ENCODE assay signal across 1 cellular context in the genomic region with DNA sequence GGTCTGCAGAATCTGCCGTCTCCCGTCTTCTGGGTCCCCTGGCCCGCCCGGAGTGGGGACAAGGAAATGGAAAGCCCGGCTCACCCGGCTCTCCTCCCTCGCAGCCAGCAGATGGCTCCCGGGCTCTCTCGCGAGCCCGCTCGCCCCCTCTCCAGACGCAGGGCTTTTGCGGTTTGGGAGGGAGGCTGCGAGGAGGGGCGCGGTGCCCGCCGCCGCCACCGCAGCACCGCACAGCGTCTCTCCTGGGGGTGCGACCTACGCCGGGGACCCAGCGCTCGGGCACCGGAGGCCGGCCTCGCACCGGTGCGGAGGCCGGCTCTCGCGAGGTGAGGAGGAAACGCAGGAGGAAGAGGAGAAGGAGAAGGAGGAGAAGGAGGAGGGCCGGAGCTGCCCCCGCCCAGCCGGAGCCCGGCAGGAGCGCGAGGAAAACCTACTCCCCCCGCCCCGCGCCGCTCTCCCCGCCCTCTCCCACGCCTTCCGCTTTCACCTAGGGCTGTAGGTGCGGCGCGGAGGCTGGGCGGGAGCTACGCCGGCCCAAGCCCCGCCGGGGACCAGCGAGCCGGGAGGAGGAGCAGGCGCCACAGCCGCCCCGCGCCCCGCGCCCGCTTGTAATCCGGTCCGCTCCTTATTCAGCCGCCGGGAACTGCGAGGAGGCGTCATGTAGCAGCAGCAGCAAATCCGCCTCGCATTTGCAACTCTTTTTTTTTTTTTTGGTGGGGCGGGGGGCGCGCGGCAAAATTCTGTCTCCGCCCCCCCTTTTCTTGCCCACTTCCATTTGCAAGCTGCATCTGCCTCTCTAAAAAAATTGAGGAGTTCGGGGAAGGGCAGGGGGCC.
TF ChIP-seq lines count a peak whose summit lies in the region.

A gene (plus strand): TSS at position 461 of the 834 bp plus-strand sequence. CDS start 422 bp downstream, outside the sequence.

TF ChIP-seq in GM23338, 12 proteins besides CTCF, POLR2A, EP300 and RAD21 (continued from another document):
- TF ChIP-seq, protein P1, sequence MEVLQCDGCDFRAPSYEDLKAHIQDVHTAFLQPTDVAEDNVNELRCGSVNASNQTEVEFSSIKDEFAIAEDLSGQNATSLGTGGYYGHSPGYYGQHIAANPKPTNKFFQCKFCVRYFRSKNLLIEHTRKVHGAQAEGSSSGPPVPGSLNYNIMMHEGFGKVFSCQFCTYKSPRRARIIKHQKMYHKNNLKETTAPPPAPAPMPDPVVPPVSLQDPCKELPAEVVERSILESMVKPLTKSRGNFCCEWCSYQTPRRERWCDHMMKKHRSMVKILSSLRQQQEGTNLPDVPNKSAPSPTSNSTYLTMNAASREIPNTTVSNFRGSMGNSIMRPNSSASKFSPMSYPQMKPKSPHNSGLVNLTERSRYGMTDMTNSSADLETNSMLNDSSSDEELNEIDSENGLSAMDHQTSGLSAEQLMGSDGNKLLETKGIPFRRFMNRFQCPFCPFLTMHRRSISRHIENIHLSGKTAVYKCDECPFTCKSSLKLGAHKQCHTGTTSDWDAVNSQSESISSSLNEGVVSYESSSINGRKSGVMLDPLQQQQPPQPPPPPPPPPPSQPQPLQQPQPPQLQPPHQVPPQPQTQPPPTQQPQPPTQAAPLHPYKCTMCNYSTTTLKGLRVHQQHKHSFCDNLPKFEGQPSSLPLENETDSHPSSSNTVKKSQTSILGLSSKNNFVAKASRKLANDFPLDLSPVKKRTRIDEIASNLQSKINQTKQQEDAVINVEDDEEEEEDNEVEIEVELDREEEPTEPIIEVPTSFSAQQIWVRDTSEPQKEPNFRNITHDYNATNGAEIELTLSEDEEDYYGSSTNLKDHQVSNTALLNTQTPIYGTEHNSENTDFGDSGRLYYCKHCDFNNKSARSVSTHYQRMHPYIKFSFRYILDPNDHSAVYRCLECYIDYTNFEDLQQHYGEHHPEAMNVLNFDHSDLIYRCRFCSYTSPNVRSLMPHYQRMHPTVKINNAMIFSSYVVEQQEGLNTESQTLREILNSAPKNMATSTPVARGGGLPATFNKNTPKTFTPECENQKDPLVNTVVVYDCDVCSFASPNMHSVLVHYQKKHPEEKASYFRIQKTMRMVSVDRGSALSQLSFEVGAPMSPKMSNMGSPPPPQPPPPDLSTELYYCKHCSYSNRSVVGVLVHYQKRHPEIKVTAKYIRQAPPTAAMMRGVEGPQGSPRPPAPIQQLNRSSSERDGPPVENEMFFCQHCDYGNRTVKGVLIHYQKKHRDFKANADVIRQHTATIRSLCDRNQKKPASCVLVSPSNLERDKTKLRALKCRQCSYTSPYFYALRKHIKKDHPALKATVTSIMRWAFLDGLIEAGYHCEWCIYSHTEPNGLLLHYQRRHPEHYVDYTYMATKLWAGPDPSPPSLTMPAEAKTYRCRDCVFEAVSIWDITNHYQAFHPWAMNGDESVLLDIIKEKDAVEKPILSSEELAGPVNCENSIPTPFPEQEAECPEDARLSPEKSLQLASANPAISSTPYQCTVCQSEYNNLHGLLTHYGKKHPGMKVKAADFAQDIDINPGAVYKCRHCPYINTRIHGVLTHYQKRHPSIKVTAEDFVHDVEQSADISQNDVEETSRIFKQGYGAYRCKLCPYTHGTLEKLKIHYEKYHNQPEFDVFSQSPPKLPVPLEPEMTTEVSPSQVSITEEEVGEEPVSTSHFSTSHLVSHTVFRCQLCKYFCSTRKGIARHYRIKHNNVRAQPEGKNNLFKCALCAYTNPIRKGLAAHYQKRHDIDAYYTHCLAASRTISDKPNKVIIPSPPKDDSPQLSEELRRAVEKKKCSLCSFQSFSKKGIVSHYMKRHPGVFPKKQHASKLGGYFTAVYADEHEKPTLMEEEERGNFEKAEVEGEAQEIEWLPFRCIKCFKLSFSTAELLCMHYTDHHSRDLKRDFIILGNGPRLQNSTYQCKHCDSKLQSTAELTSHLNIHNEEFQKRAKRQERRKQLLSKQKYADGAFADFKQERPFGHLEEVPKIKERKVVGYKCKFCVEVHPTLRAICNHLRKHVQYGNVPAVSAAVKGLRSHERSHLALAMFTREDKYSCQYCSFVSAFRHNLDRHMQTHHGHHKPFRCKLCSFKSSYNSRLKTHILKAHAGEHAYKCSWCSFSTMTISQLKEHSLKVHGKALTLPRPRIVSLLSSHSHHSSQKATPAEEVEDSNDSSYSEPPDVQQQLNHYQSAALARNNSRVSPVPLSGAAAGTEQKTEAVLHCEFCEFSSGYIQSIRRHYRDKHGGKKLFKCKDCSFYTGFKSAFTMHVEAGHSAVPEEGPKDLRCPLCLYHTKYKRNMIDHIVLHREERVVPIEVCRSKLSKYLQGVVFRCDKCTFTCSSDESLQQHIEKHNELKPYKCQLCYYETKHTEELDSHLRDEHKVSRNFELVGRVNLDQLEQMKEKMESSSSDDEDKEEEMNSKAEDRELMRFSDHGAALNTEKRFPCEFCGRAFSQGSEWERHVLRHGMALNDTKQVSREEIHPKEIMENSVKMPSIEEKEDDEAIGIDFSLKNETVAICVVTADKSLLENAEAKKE (CRISPR knock-in tag; IDR thresholded peaks at IDR 0.05), result 0 out of 2 replicates have a peak, but pooled peaks have one; percentile 39
- TF ChIP-seq POLR2AphosphoS5 (IDR thresholded peaks at IDR 0.05; ENCODE audit: low read depth) (peak; percentile 65), CREB1 (CRISPR knock-in tag; IDR thresholded peaks at IDR 0.05; ENCODE audit: low read depth) (peak; percentile 35; the same call in 1 of the 2 replicates)
TF ChIP-seq in GM23338: peak in this region for 3.
